1 cellular context compared by ENCODE assay signal in genomic region chr11:80424012-80424695, GRCh38.
A peak's percentile ranks its signal among the peaks of the same experiment; 100 is the strongest.
TF ChIP-seq lines count a peak whose summit lies in the region.

No MANE protein-coding gene starts in this region.

TF ChIP-seq in GM12878, 131 proteins besides CTCF, POLR2A, EP300 and RAD21 (continued from another document and continues in another):
- TF ChIP-seq CBX3 (IDR thresholded peaks at IDR 0.05; ENCODE audit: borderline replicate concordance, low read depth) (no peak), ASH2L (IDR thresholded peaks at IDR 0.05; ENCODE audit: borderline replicate concordance, low read depth) (no peak), MEF2B (IDR thresholded peaks at IDR 0.05; ENCODE audit: partially characterized antibody, poor library complexity, severe bottlenecking) (peak; percentile 81), RFX5 (IDR thresholded peaks at IDR 0.05; ENCODE audit: low read depth, low read length) (no peak), CBX5 (IDR thresholded peaks at IDR 0.05; ENCODE audit: low read depth) (no peak), ZNF687 (IDR thresholded peaks at IDR 0.05) (no peak), RUNX3 (IDR thresholded peaks at IDR 0.05; ENCODE audit: low read length) (peak; percentile 23; the same call in 1 of the 2 replicates), MLLT1 (IDR thresholded peaks at IDR 0.05) (no peak), RELB (IDR thresholded peaks at IDR 0.05; ENCODE audit: low read depth) (peak; percentile 88), RELA (IDR thresholded peaks at IDR 0.05; ENCODE audit: borderline replicate concordance, partially characterized antibody) (no peak), SUPT20H (IDR thresholded peaks at IDR 0.05; ENCODE audit: borderline replicate concordance, control insufficient read depth, low read depth, low read length) (no peak), MAX (IDR thresholded peaks at IDR 0.05; ENCODE audit: low read depth, low read length) (no peak), IRF3 (IDR thresholded peaks at IDR 0.05) (no peak), MTA2 (IDR thresholded peaks at IDR 0.05; ENCODE audit: low read depth) (peak; percentile 41), ESRRA (IDR thresholded peaks at IDR 0.05; ENCODE audit: low read length) (no peak), CHD1 (IDR thresholded peaks at IDR 0.05; ENCODE audit: low read depth, low read length) (no peak), SMARCA5 (IDR thresholded peaks at IDR 0.05) (no peak), HDAC2 (IDR thresholded peaks at IDR 0.05) (no peak), PAX8 (IDR thresholded peaks at IDR 0.05) (no peak), PAX5 (IDR thresholded peaks at IDR 0.05; ENCODE audit: borderline replicate concordance, low read depth, low read length) (no peak), MYB (IDR thresholded peaks at IDR 0.05; ENCODE audit: borderline replicate concordance, low read depth, low read length) (no peak), DPF2 (IDR thresholded peaks at IDR 0.05) (peak; percentile 79), NFIC (IDR thresholded peaks at IDR 0.05; ENCODE audit: low read depth, low read length) (no peak), KLF5 (IDR thresholded peaks at IDR 0.05; ENCODE audit: partially characterized antibody) (no peak), TBL1XR1 (IDR thresholded peaks at IDR 0.05; ENCODE audit: low read depth, low read length) (no peak), ZBTB4 (CRISPR knock-in tag; IDR thresholded peaks at IDR 0.05) (no peak), TCF7 (IDR thresholded peaks at IDR 0.05; ENCODE audit: borderline replicate concordance) (no peak), TCF3 (IDR thresholded peaks at IDR 0.05; ENCODE audit: borderline replicate concordance, insufficient read depth, low read depth, low read length) (no peak), IKZF2 (IDR thresholded peaks at IDR 0.05) (peak in 1 of 2 experiments; percentile 27; a peak in 2 of 4 replicates), ZNF24 (IDR thresholded peaks at IDR 0.05) (no peak), BMI1 (IDR thresholded peaks at IDR 0.05; ENCODE audit: borderline replicate concordance) (peak; percentile 92), MEF2A (IDR thresholded peaks at IDR 0.05; ENCODE audit: insufficient read depth, low read depth, low read length) (no peak), ZSCAN29 (IDR thresholded peaks at IDR 0.05) (no peak), ELK1 (IDR thresholded peaks at IDR 0.05; ENCODE audit: low read depth, low read length) (no peak), NBN (IDR thresholded peaks at IDR 0.05) (0 out of 2 replicates have a peak, but pooled peaks have one; percentile 20), FOXM1 (IDR thresholded peaks at IDR 0.05; ENCODE audit: low read depth, low read length) (no peak), CHD4 (IDR thresholded peaks at IDR 0.05) (no peak), ZBTB40 (IDR thresholded peaks at IDR 0.05; ENCODE audit: borderline replicate concordance) (no peak), HDGF (IDR thresholded peaks at IDR 0.05) (no peak), RAD51 (IDR thresholded peaks at IDR 0.05) (no peak), ZNF384 (IDR thresholded peaks at IDR 0.05; ENCODE audit: borderline replicate concordance, low read depth, low read length) (0 out of 2 replicates have a peak, but pooled peaks have one; percentile 21), EZH2 (IDR thresholded peaks at IDR 0.05; ENCODE audit: borderline replicate concordance, control insufficient read depth, low read depth, low read length) (no peak), ZBED1 (IDR thresholded peaks at IDR 0.05; ENCODE audit: borderline replicate concordance) (no peak), CEBPZ (IDR thresholded peaks at IDR 0.05; ENCODE audit: low read depth, low read length) (no peak)
